Comparison of ENCODE assay signal across 18 cellular contexts in genomic region chr1:51304360-51304759, GRCh38. TPM values are rescaled to one million over a fixed set of nuclear protein-coding genes. Genes with fewer than 3 reads are reported as not detected.
DNase-seq lines count a peak whose midpoint lies in the region; ATAC-seq and TF ChIP-seq lines count a peak whose summit lies in the region.
"Had no signal": no experiment of that assay in that cellular context is flagged by ENCODE, and none has a peak within 500 bp of the region (broad histone marks: within the 10 kb centered on the region; RNA-seq: fewer than 3 reads in every experiment).

No MANE protein-coding gene starts in this region.

- H3K27ac Mint-ChIP-seq in stimulated activated naive CD8-positive, alpha-beta T cell treated with anti-CD3 and anti-CD28 coated beads, Interleukin-15, Interleukin-2, amounts not matched to agents 100 ng/mL and 50 ng/mL, for 24 hours = peak overlapping the region; percentile 90
- H3K27ac Mint-ChIP-seq in chondrocyte (ENCODE audit: unreplicated experiment) = peak overlapping the region; percentile 49
- H3K27ac Mint-ChIP-seq in osteocyte (ENCODE audit: unreplicated experiment) = peak overlapping the region; percentile 88
- H3K27ac Mint-ChIP-seq in activated CD4-positive, alpha-beta T cell treated with anti-CD3 and anti-CD28 coated beads for 36 hours = no peak overlapping the region

- no peaks in the 10 kb centered on the region for H3K27me3 Mint-ChIP-seq in stimulated activated naive CD8-positive, alpha-beta T cell treated with anti-CD3 and anti-CD28 coated beads, Interleukin-15, Interleukin-2, amounts not matched to agents 100 ng/mL and 50 ng/mL, for 24 hours
- H3K27me3 Mint-ChIP-seq in chondrocyte (ENCODE audit: low read depth) = no peaks in the 10 kb centered on the region
- H3K27me3 Mint-ChIP-seq in osteocyte (ENCODE audit: unreplicated experiment) = no peaks in the 10 kb centered on the region
- H3K27me3 Mint-ChIP-seq in activated CD4-positive, alpha-beta T cell treated with anti-CD3 and anti-CD28 coated beads for 36 hours = no peaks in the 10 kb centered on the region
- H3K27me3 Mint-ChIP-seq: CD4-positive, CD25-positive, alpha-beta regulatory T cell had no signal

- intact Hi-C loops in activated CD4-positive, alpha-beta T cell treated with anti-CD3 and anti-CD28 coated beads for 36 hours (cut with DNase I, micrococcal nuclease) = no loop called here

- no peak for TF ChIP-seq CTCF in chondrocyte (IDR thresholded peaks at IDR 0.05)
- TF ChIP-seq CTCF in osteocyte (IDR thresholded peaks at IDR 0.05) = no peak

- CTCF ChIA-PET in activated CD4-positive, alpha-beta T cell treated with anti-CD3 and anti-CD28 coated beads for 36 hours (lab: Charles Lee) = interaction anchor here (2.0 kb wide), 1 partner anchor 8 kb away, joined by 11 read pairs; no protein-coding TSS in a partner anchor

- ATAC-seq in stimulated activated naive CD8-positive, alpha-beta T cell treated with anti-CD3 and anti-CD28 coated beads, Interleukin-15, Interleukin-2, amounts not matched to agents 100 U/mL and 50 U/mL, for 24 hours = no peak
- no peak for ATAC-seq in activated CD4-positive, alpha-beta T cell treated with anti-CD3 and anti-CD28 coated beads for 36 hours
- ATAC-seq: HCT116 had no signal

- peaks cover 32% of the 10 kb centered on the region for H3K4me1 Mint-ChIP-seq in stimulated activated naive CD8-positive, alpha-beta T cell treated with anti-CD3 and anti-CD28 coated beads, Interleukin-15, Interleukin-2, amounts not matched to agents 100 ng/mL and 50 ng/mL, for 24 hours (ENCODE audit: low read depth)
- H3K4me1 Mint-ChIP-seq in chondrocyte (ENCODE audit: low read depth) (peaks cover 13% of the 10 kb centered on the region), osteocyte (ENCODE audit: unreplicated experiment) (peaks cover 13% of the 10 kb centered on the region)
- peaks cover 10% of the 10 kb centered on the region for H3K4me1 Mint-ChIP-seq in activated CD4-positive, alpha-beta T cell treated with anti-CD3 and anti-CD28 coated beads for 36 hours

- H3K9me3 Mint-ChIP-seq in stimulated activated naive CD8-positive, alpha-beta T cell treated with anti-CD3 and anti-CD28 coated beads, Interleukin-15, Interleukin-2, amounts not matched to agents 100 ng/mL and 50 ng/mL, for 24 hours = no peaks in the 10 kb centered on the region
- no peaks in the 10 kb centered on the region for H3K9me3 Mint-ChIP-seq in chondrocyte (ENCODE audit: low read depth)
- no peaks in the 10 kb centered on the region for H3K9me3 Mint-ChIP-seq in osteocyte (ENCODE audit: unreplicated experiment)
- H3K9me3 Mint-ChIP-seq in activated CD4-positive, alpha-beta T cell treated with anti-CD3 and anti-CD28 coated beads for 36 hours (ENCODE audit: low read depth) = no peaks in the 10 kb centered on the region
- H3K9me3 Mint-ChIP-seq: CD4-positive, CD25-positive, alpha-beta regulatory T cell had no signal

- POLR2A ChIA-PET in activated CD4-positive, alpha-beta T cell treated with anti-CD3 and anti-CD28 coated beads for 36 hours (lab: Charles Lee) = no interaction called here

- no peaks in the 10 kb centered on the region for H3K36me3 Mint-ChIP-seq in stimulated activated naive CD8-positive, alpha-beta T cell treated with anti-CD3 and anti-CD28 coated beads, Interleukin-15, Interleukin-2, amounts not matched to agents 100 ng/mL and 50 ng/mL, for 24 hours (ENCODE audit: low read depth)
- H3K36me3 Mint-ChIP-seq in chondrocyte (ENCODE audit: low read depth) = no peaks in the 10 kb centered on the region
- H3K36me3 Mint-ChIP-seq in osteocyte (ENCODE audit: unreplicated experiment) = no peaks in the 10 kb centered on the region
- H3K36me3 Mint-ChIP-seq in activated CD4-positive, alpha-beta T cell treated with anti-CD3 and anti-CD28 coated beads for 36 hours (ENCODE audit: low read depth) = no peaks in the 10 kb centered on the region
- H3K36me3 Mint-ChIP-seq: CD4-positive, CD25-positive, alpha-beta regulatory T cell had no signal

- no peak overlapping the region for H3K4me3 Mint-ChIP-seq in stimulated activated naive CD8-positive, alpha-beta T cell treated with anti-CD3 and anti-CD28 coated beads, Interleukin-15, Interleukin-2, amounts not matched to agents 100 ng/mL and 50 ng/mL, for 24 hours
- H3K4me3 Mint-ChIP-seq in chondrocyte (ENCODE audit: unreplicated experiment) = no peak overlapping the region
- H3K4me3 Mint-ChIP-seq in osteocyte (ENCODE audit: unreplicated experiment) = no peak overlapping the region
- H3K4me3 Mint-ChIP-seq in activated CD4-positive, alpha-beta T cell treated with anti-CD3 and anti-CD28 coated beads for 36 hours = no peak overlapping the region
- H3K4me3 Mint-ChIP-seq: CD4-positive, CD25-positive, alpha-beta regulatory T cell had no signal

- DNase-seq in stimulated activated naive CD8-positive, alpha-beta T cell treated with anti-CD3 and anti-CD28 coated beads, Interleukin-15, Interleukin-2, amounts not matched to agents 100 U/mL and 50 U/mL, for 24 hours = no peak
- DNase-seq in chondrocyte (ENCODE audit: low spot score) (no peak), osteocyte (ENCODE audit: extremely low spot score, unreplicated experiment) (no peak), H4 (ENCODE audit: low spot score) (no peak), NCI-H446 (lab: John Stamatoyannopoulos, UW) (no peak)
- DNase-seq in activated CD4-positive, alpha-beta T cell treated with anti-CD3 and anti-CD28 coated beads for 36 hours = no peak
- DNase-seq in stimulated activated CD4-positive, alpha-beta T cell treated with anti-CD3 and anti-CD28 coated beads, Interleukin-2, amount 100 ng/mL, for 24 hours = no peak
- DNase-seq: CD4-positive, CD25-positive, alpha-beta regulatory T cell; GF-D8; GOT3; NCI-H1105; NCI-H146; NCI-H2029 treated with DMSO at 0.1 percent for 48 hours; NCI-H524; NCI-H774; NK-92 treated with Interleukin-12 subunit alpha and Interleukin-12 subunit beta, amount 100 ng/mL, for 24 hours had no signal

RNA-seq across cellular contexts. Expression of gene TTC39A, which starts 26.0 kb away (rescaled TPM):
- total RNA-seq in chondrocyte (1.4 to 4.0 TPM (median 2.3 TPM) in 3 replicates), osteocyte (0.73 and 1.3 TPM in 2 replicates)
- under 1 TPM in 1 of 2 experiments, not detected in 1; 0.11 TPM for total RNA-seq in activated CD4-positive, alpha-beta T cell treated with anti-CD3 and anti-CD28 coated beads for 36 hours
- total RNA-seq in H4 (2014; rRNA removed; shearing (Covaris generic)) = 0.83 and 3.5 TPM in 2 replicates
- total RNA-seq: CD4-positive, CD25-positive, alpha-beta regulatory T cell had no signal
